In genomic region chr21:7933923-7934322, GRCh38 we compare ENCODE assay signal across 37 cellular contexts.
"Had no signal": no experiment of that assay in that cellular context is flagged by ENCODE, and none has a peak within 500 bp of the region (broad histone marks: within the 10 kb centered on the region; RNA-seq: fewer than 3 reads in every experiment).

No MANE protein-coding gene starts in this region.

- ATAC-seq: activated CD8-positive, alpha-beta memory T cell treated with anti-CD3 and anti-CD28 coated beads, Interleukin-2, amount 10 ng/mL, durations not matched to agents 7 days and 5 days; activated CD8-positive, alpha-beta T cell treated with anti-CD3 and anti-CD28 coated beads, Interleukin-2, amount 10 ng/mL, durations not matched to agents 7 days and 5 days; activated naive CD8-positive, alpha-beta T cell treated with anti-CD3 and anti-CD28 coated beads, Interleukin-2, amount 50 U/mL, for 24 hours had no signal

- H3K27me3 ChIP-seq: ascending aorta, cardiac muscle cell had no signal

- H3K36me3 Mint-ChIP-seq: brain had no signal

- H3K4me1 ChIP-seq: ascending aorta had no signal

- H3K27me3 Mint-ChIP-seq: activated B cell treated with CpG ODN at 0.5 μM for 24 hours; activated CD4-positive, alpha-beta memory T cell treated with anti-CD3 and anti-CD28 coated beads, Interleukin-2, amount 10 ng/mL, durations not matched to agents 7 days and 5 days; activated CD4-positive, alpha-beta T cell treated with anti-CD3 and anti-CD28 coated beads, Interleukin-2, amount 10 ng/mL, durations not matched to agents 7 days and 5 days; activated CD8-positive, alpha-beta memory T cell treated with anti-CD3 and anti-CD28 coated beads, Interleukin-2, amount 10 ng/mL, durations not matched to agents 7 days and 5 days; activated naive CD4-positive, alpha-beta T cell treated with anti-CD3 and anti-CD28 coated beads, Interleukin-2, amount 10 ng/mL, durations not matched to agents 7 days and 5 days; activated naive CD4-positive, alpha-beta T cell treated with anti-CD3 and anti-CD28 coated beads, Interleukin-2, amount 50 U/mL, for 24 hours; activated naive CD8-positive, alpha-beta T cell; activated naive CD8-positive, alpha-beta T cell treated with anti-CD3 and anti-CD28 coated beads, Interleukin-2, amount 10 ng/mL, durations not matched to agents 7 days and 5 days; activated naive CD8-positive, alpha-beta T cell treated with anti-CD3 and anti-CD28 coated beads, Interleukin-2, amount 50 U/mL, for 24 hours; activated T-cell treated with anti-CD3 and anti-CD28 coated beads, Interleukin-2, amount 50 U/mL, for 24 hours; brain; central memory CD8-positive, alpha-beta T cell had no signal

- DNase-seq: activated B cell treated with CpG ODN at 0.5 μM for 24 hours; activated CD4-positive, alpha-beta memory T cell treated with anti-CD3 and anti-CD28 coated beads, Interleukin-2, amount 10 ng/mL, durations not matched to agents 7 days and 5 days; activated CD4-positive, alpha-beta T cell treated with anti-CD3 and anti-CD28 coated beads for 48 hours; activated CD4-positive, alpha-beta T cell treated with anti-CD3 and anti-CD28 coated beads, Interleukin-2, amount 10 ng/mL, durations not matched to agents 7 days and 5 days; activated CD4-positive, alpha-beta T cell treated with anti-CD3 and anti-CD28 coated beads, Interleukin-2, amount 50 U/mL, for 48 hours; activated CD4-positive, CD25-positive, alpha-beta regulatory T cell treated with anti-CD3 and anti-CD28 coated beads, Interleukin-2, amount 50 U/mL, for 72 hours; activated CD8-positive, alpha-beta memory T cell treated with anti-CD3 and anti-CD28 coated beads for 24 hours; activated CD8-positive, alpha-beta memory T cell treated with anti-CD3 and anti-CD28 coated beads, Interleukin-2, amount 10 ng/mL, durations not matched to agents 7 days and 5 days; activated CD8-positive, alpha-beta memory T cell treated with anti-CD3 and anti-CD28 coated beads, Interleukin-2, amount 50 U/mL, for 48 hours; activated CD8-positive, alpha-beta T cell treated with anti-CD3 and anti-CD28 coated beads, Interleukin-2, amount 10 ng/mL, durations not matched to agents 7 days and 5 days; activated effector memory CD4-positive, alpha-beta T cell treated with Interleukin-2 at 50 U/mL for 16 hours; activated gamma-delta T cell; activated naive CD4-positive, alpha-beta T cell treated with anti-CD3 and anti-CD28 coated beads, Interleukin-2, amount 10 ng/mL, durations not matched to agents 7 days and 5 days; activated naive CD4-positive, alpha-beta T cell treated with Interleukin-2 at 50 U/mL for 16 hours; activated naive CD8-positive, alpha-beta T cell treated with anti-CD3 and anti-CD28 coated beads, Interleukin-2, amount 10 ng/mL, durations not matched to agents 7 days and 5 days; activated naive CD8-positive, alpha-beta T cell treated with anti-CD3 and anti-CD28 coated beads, Interleukin-2, amount 50 U/mL, for 24 hours; activated T-cell treated with anti-CD3 and anti-CD28 coated beads, Interleukin-2, amount 50 U/mL, for 24 hours; activated T-cell treated with anti-CD3 and anti-CD28 coated beads, Interleukin-2, amount 50 U/mL, for 48 hours; amygdala; anterior cingulate cortex; caudate nucleus; cerebellar nuclear complex; T-helper 1 cell; T-helper 2 cell; T-helper 9 cell had no signal

- H3K4me3 Mint-ChIP-seq: activated B cell treated with CpG ODN at 0.5 μM for 24 hours; activated CD4-positive, alpha-beta memory T cell treated with anti-CD3 and anti-CD28 coated beads, Interleukin-2, amount 10 ng/mL, durations not matched to agents 7 days and 5 days; activated CD4-positive, alpha-beta T cell treated with anti-CD3 and anti-CD28 coated beads, Interleukin-2, amount 10 ng/mL, durations not matched to agents 7 days and 5 days; activated CD8-positive, alpha-beta memory T cell treated with anti-CD3 and anti-CD28 coated beads, Interleukin-2, amount 10 ng/mL, durations not matched to agents 7 days and 5 days; activated CD8-positive, alpha-beta T cell treated with anti-CD3 and anti-CD28 coated beads, Interleukin-2, amount 10 ng/mL, durations not matched to agents 7 days and 5 days; activated naive CD4-positive, alpha-beta T cell treated with anti-CD3 and anti-CD28 coated beads, Interleukin-2, amount 10 ng/mL, durations not matched to agents 7 days and 5 days; activated naive CD4-positive, alpha-beta T cell treated with anti-CD3 and anti-CD28 coated beads, Interleukin-2, amount 50 U/mL, for 24 hours; activated naive CD8-positive, alpha-beta T cell; activated naive CD8-positive, alpha-beta T cell treated with anti-CD3 and anti-CD28 coated beads, Interleukin-2, amount 10 ng/mL, durations not matched to agents 7 days and 5 days; activated naive CD8-positive, alpha-beta T cell treated with anti-CD3 and anti-CD28 coated beads, Interleukin-2, amount 50 U/mL, for 24 hours; activated T-cell treated with anti-CD3 and anti-CD28 coated beads, Interleukin-2, amount 50 U/mL, for 24 hours; brain; central memory CD8-positive, alpha-beta T cell; T-helper 1 cell treated with Interleukin-12 subunit alpha and Interleukin-12 subunit beta and Interleukin-4 antibody, amounts not matched to agents 30 μg/mL and 1 μg/mL, for 36 hours; T-helper 2 cell treated with Interferon-gamma antibody and Interleukin-4, amounts not matched to agents 5 μg/mL and 100 μg/mL, for 36 hours had no signal

- FAIRE-seq: bronchial epithelial cell, TTC549 had no signal

- H3K27ac ChIP-seq: ascending aorta, cardiac muscle cell, VCaP had no signal

- H3K36me3 ChIP-seq: ascending aorta, cardiac muscle cell had no signal

- H3K27ac Mint-ChIP-seq: activated B cell treated with CpG ODN at 0.5 μM for 24 hours; activated CD4-positive, alpha-beta memory T cell treated with anti-CD3 and anti-CD28 coated beads, Interleukin-2, amount 10 ng/mL, durations not matched to agents 7 days and 5 days; activated CD4-positive, alpha-beta T cell treated with anti-CD3 and anti-CD28 coated beads, Interleukin-2, amount 10 ng/mL, durations not matched to agents 7 days and 5 days; activated CD8-positive, alpha-beta memory T cell treated with anti-CD3 and anti-CD28 coated beads, Interleukin-2, amount 10 ng/mL, durations not matched to agents 7 days and 5 days; activated CD8-positive, alpha-beta T cell treated with anti-CD3 and anti-CD28 coated beads, Interleukin-2, amount 10 ng/mL, durations not matched to agents 7 days and 5 days; activated naive CD4-positive, alpha-beta T cell treated with anti-CD3 and anti-CD28 coated beads, Interleukin-2, amount 10 ng/mL, durations not matched to agents 7 days and 5 days; activated naive CD4-positive, alpha-beta T cell treated with anti-CD3 and anti-CD28 coated beads, Interleukin-2, amount 50 U/mL, for 24 hours; activated naive CD8-positive, alpha-beta T cell; activated naive CD8-positive, alpha-beta T cell treated with anti-CD3 and anti-CD28 coated beads, Interleukin-2, amount 10 ng/mL, durations not matched to agents 7 days and 5 days; activated naive CD8-positive, alpha-beta T cell treated with anti-CD3 and anti-CD28 coated beads, Interleukin-2, amount 50 U/mL, for 24 hours; activated T-cell treated with anti-CD3 and anti-CD28 coated beads, Interleukin-2, amount 50 U/mL, for 24 hours; activated T-helper 2 cell treated with anti-CD3 and anti-CD28 coated beads, Interferon-gamma antibody, Interleukin-2, Interleukin-4, amounts not matched to agents 10 μg/mL and 5 μg/mL and 100 μg/mL, durations not matched to agents 14 hours and 24 hours and 36 hours; brain; T-helper 1 cell treated with Interleukin-12 subunit alpha and Interleukin-12 subunit beta and Interleukin-4 antibody, amounts not matched to agents 30 μg/mL and 1 μg/mL, for 36 hours; T-helper 2 cell treated with Interferon-gamma antibody and Interleukin-4, amounts not matched to agents 5 μg/mL and 100 μg/mL, for 36 hours had no signal

- H3K9me3 Mint-ChIP-seq: activated naive CD8-positive, alpha-beta T cell treated with anti-CD3 and anti-CD28 coated beads, Interleukin-2, amount 50 U/mL, for 24 hours; activated T-helper 2 cell treated with anti-CD3 and anti-CD28 coated beads, Interferon-gamma antibody, Interleukin-2, Interleukin-4, amounts not matched to agents 10 μg/mL and 5 μg/mL and 100 μg/mL, durations not matched to agents 14 hours and 24 hours and 36 hours; T-helper 1 cell treated with Interleukin-12 subunit alpha and Interleukin-12 subunit beta and Interleukin-4 antibody, amounts not matched to agents 30 μg/mL and 1 μg/mL, for 36 hours; T-helper 2 cell treated with Interferon-gamma antibody and Interleukin-4, amounts not matched to agents 5 μg/mL and 100 μg/mL, for 36 hours had no signal

- H3K4me1 Mint-ChIP-seq: activated B cell treated with CpG ODN at 0.5 μM for 24 hours; activated CD4-positive, alpha-beta memory T cell treated with anti-CD3 and anti-CD28 coated beads, Interleukin-2, amount 10 ng/mL, durations not matched to agents 7 days and 5 days; activated CD4-positive, alpha-beta T cell treated with anti-CD3 and anti-CD28 coated beads, Interleukin-2, amount 10 ng/mL, durations not matched to agents 7 days and 5 days; activated CD8-positive, alpha-beta memory T cell treated with anti-CD3 and anti-CD28 coated beads, Interleukin-2, amount 10 ng/mL, durations not matched to agents 7 days and 5 days; activated naive CD4-positive, alpha-beta T cell treated with anti-CD3 and anti-CD28 coated beads, Interleukin-2, amount 10 ng/mL, durations not matched to agents 7 days and 5 days; activated naive CD4-positive, alpha-beta T cell treated with anti-CD3 and anti-CD28 coated beads, Interleukin-2, amount 50 U/mL, for 24 hours; activated naive CD8-positive, alpha-beta T cell treated with anti-CD3 and anti-CD28 coated beads, Interleukin-2, amount 10 ng/mL, durations not matched to agents 7 days and 5 days; activated naive CD8-positive, alpha-beta T cell treated with anti-CD3 and anti-CD28 coated beads, Interleukin-2, amount 50 U/mL, for 24 hours; brain; central memory CD8-positive, alpha-beta T cell had no signal

- H3K4me3 ChIP-seq: ascending aorta, cardiac muscle cell had no signal
